8 cellular contexts compared by ENCODE assay signal in the genomic region with DNA sequence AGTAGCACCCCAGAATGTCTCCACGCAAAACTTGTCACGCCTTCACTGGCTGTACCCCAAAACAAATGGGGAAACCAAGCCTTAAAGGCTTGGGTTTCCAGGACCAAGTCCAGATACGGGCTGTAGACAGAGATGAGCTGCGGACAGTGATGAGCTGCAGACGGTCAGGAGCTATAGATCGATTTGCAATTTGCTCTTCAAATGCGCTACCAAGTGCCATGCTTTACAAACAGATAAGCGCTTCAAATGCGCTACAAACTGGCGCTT. TPM values are rescaled to one million over a fixed set of nuclear protein-coding genes. Genes with fewer than 3 reads are reported as not detected.
A peak's percentile ranks its signal among the peaks of the same experiment; 100 is the strongest.
DNase-seq lines count a peak whose midpoint lies in the region; ATAC-seq and TF ChIP-seq lines count a peak whose summit lies in the region.

No MANE protein-coding gene starts in this region.

- H2AFZ ChIP-seq in GM23338 (peak overlapping the region; percentile 72; the same call in 1 of the 2 replicates), hepatocyte (peak overlapping the region; percentile 35)

- H4K20me1 ChIP-seq in GM23338 (replicated peaks; ENCODE audit: insufficient read depth): 0 out of 2 replicates have a peak, but pooled peaks cover 5% of the 10 kb centered on the region
- H4K20me1 ChIP-seq in hepatocyte (ENCODE audit: insufficient read depth, poor library complexity, severe bottlenecking): no peaks in the 10 kb centered on the region

- intact Hi-C loops in mucosa of descending colon (cut with DNase I, micrococcal nuclease): no loop called here

- peaks cover 13% of the 10 kb centered on the region for H3K36me3 Mint-ChIP-seq in GM23338 (ENCODE audit: low read depth)

- H3K9me2 ChIP-seq in GM23338 (ENCODE audit: insufficient read depth) (no peaks in the 10 kb centered on the region), hepatocyte (replicated peaks; ENCODE audit: insufficient read depth) (no peaks in the 10 kb centered on the region)

- H3K4me2 ChIP-seq in GM23338 (peak overlapping the region; percentile 78), hepatocyte (peak overlapping the region; percentile 89)

- H3K4me3 Mint-ChIP-seq in GM23338: peak overlapping the region; percentile 91

- H3K27me3 ChIP-seq in GM23338 (ENCODE audit: insufficient read depth): peaks cover 26% of the 10 kb centered on the region
- no peaks in the 10 kb centered on the region for H3K27me3 ChIP-seq in hepatocyte
- peaks cover 10 to 28% (median 25%) of the 10 kb centered on the region in 3 donors for H3K27me3 ChIP-seq in skeletal muscle tissue (ENCODE audit: control insufficient read depth in 3 of 3, insufficient read depth in 3 of 3, low read length in 3 of 3)

- DNase-seq in GM23338 (ENCODE audit: low spot score): no peak
- DNase-seq in hepatocyte (ENCODE audit: low spot score): no peak
- no peak for DNase-seq in GM13977 (ENCODE audit: low spot score)
- no peak for DNase-seq in mucosa of descending colon

- in situ Hi-C loops in GM13977 (cut with MboI; ENCODE audit: low pct_unique_long_range_greater_than_20kb, low sequenced_read_pairs, unreplicated experiment): no loop called here

- H3K79me2 ChIP-seq in GM23338 (replicated peaks; ENCODE audit: insufficient read depth): peaks cover 42% of the 10 kb centered on the region
- peaks cover 59% of the 10 kb centered on the region for H3K79me2 ChIP-seq in hepatocyte

- no peaks in the 10 kb centered on the region for H3K36me3 ChIP-seq in GM23338 (ENCODE audit: insufficient read depth)
- no peaks in the 10 kb centered on the region for H3K36me3 ChIP-seq in hepatocyte (replicated peaks; ENCODE audit: insufficient read depth, low read depth)
- no peaks in the 10 kb centered on the region for H3K36me3 ChIP-seq in skeletal muscle tissue (ENCODE audit: control insufficient read depth in 3 of 3, insufficient read depth in 3 of 3, low read length in 3 of 3)
- H3K36me3 ChIP-seq in mucosa of descending colon (ENCODE audit: low read depth): no peaks in the 10 kb centered on the region

- H3K9ac ChIP-seq in skeletal muscle tissue (ENCODE audit: low read depth in 1 of 3, low read length in 3 of 3): no peak overlapping the region

- H3K9me3 Mint-ChIP-seq in GM23338: peaks cover 20% of the 10 kb centered on the region

- H3K4me1 ChIP-seq in GM23338 (ENCODE audit: insufficient read depth) (peaks cover 15% of the 10 kb centered on the region), hepatocyte (ENCODE audit: insufficient read depth) (peaks cover 21% of the 10 kb centered on the region), skeletal muscle tissue (ENCODE audit: control insufficient read depth in 3 of 3, insufficient read depth in 3 of 3, low read length in 3 of 3) (peaks cover 13 to 26% (median 18%) of the 10 kb centered on the region in 3 donors), mucosa of descending colon (ENCODE audit: low read depth) (peaks cover 12% of the 10 kb centered on the region)

- H3K4me1 Mint-ChIP-seq in GM23338: peaks cover 11% of the 10 kb centered on the region; the same call in 2 of the 3 replicates

- H3K27ac ChIP-seq in GM23338 (ENCODE audit: low read depth) (no peak overlapping the region), hepatocyte (peak overlapping the region; percentile 49), skeletal muscle tissue (ENCODE audit: low read depth, low read length) (no peak overlapping the region)

- no peak for TF ChIP-seq CTCF in GM23338 (conservative IDR thresholded peaks at IDR 0.05; ENCODE audit: low read depth in 2 of 2)
- TF ChIP-seq CTCF in WI38 (IDR thresholded peaks at IDR 0.05; ENCODE audit: low read depth, low read length): no peak
- TF ChIP-seq CTCF in hepatocyte (IDR thresholded peaks at IDR 0.05; ENCODE audit: poor library complexity): no peak
- TF ChIP-seq CTCF in GM13977 (IDR thresholded peaks at IDR 0.05; ENCODE audit: extremely low read depth, insufficient read depth, missing control alignments): no peak
- no peak for TF ChIP-seq CTCF in mucosa of descending colon (IDR thresholded peaks at IDR 0.05)

- H3K9me3 ChIP-seq in hepatocyte (ENCODE audit: low read depth): no peaks in the 10 kb centered on the region
- no peaks in the 10 kb centered on the region for H3K9me3 ChIP-seq in skeletal muscle tissue (ENCODE audit: control insufficient read depth in 3 of 3, low read length in 3 of 3)
- H3K9me3 ChIP-seq in mucosa of descending colon: peaks cover 2% of the 10 kb centered on the region

- ATAC-seq in GM23338 (no peak), mucosa of descending colon (no peak), GM21825 (IDR thresholded peaks at IDR 0.05; ENCODE audit: unreplicated experiment) (no peak), GM18858 (IDR thresholded peaks at IDR 0.05; ENCODE audit: unreplicated experiment) (no peak)

- 46% methylated on average over 10 of the region's 10 CpGs for WGBS in hepatocyte (ENCODE audit: low lambda C conversion rate, missing lambda C conversion rate)

- no peak overlapping the region for H3K27ac Mint-ChIP-seq in GM23338

- H3K27me3 Mint-ChIP-seq in GM23338 (ENCODE audit: insufficient read depth, low read depth, poor library complexity): peaks cover 3% of the 10 kb centered on the region

- H3K4me3 ChIP-seq in GM23338 (peak overlapping the region; percentile 57), WI38 (ENCODE audit: low read depth, low read length) (peak overlapping the region; percentile 62), hepatocyte (peak overlapping the region; percentile 41), skeletal muscle tissue (ENCODE audit: low read length in 3 of 3) (peak overlapping the region; percentile 60 to 69 (median 63)), mucosa of descending colon (no peak overlapping the region)

- H3F3A ChIP-seq in GM23338 (replicated peaks; ENCODE audit: low read depth): peaks cover 11% of the 10 kb centered on the region; the same call in 1 of the 2 replicates

TF ChIP-seq in GM23338, 12 proteins besides CTCF, POLR2A, EP300 and RAD21 (continues in another document):
- TF ChIP-seq ZNF331 (CRISPR knock-in tag; IDR thresholded peaks at IDR 0.05; ENCODE audit: low read depth): no peak
- TF ChIP-seq, protein P1, sequence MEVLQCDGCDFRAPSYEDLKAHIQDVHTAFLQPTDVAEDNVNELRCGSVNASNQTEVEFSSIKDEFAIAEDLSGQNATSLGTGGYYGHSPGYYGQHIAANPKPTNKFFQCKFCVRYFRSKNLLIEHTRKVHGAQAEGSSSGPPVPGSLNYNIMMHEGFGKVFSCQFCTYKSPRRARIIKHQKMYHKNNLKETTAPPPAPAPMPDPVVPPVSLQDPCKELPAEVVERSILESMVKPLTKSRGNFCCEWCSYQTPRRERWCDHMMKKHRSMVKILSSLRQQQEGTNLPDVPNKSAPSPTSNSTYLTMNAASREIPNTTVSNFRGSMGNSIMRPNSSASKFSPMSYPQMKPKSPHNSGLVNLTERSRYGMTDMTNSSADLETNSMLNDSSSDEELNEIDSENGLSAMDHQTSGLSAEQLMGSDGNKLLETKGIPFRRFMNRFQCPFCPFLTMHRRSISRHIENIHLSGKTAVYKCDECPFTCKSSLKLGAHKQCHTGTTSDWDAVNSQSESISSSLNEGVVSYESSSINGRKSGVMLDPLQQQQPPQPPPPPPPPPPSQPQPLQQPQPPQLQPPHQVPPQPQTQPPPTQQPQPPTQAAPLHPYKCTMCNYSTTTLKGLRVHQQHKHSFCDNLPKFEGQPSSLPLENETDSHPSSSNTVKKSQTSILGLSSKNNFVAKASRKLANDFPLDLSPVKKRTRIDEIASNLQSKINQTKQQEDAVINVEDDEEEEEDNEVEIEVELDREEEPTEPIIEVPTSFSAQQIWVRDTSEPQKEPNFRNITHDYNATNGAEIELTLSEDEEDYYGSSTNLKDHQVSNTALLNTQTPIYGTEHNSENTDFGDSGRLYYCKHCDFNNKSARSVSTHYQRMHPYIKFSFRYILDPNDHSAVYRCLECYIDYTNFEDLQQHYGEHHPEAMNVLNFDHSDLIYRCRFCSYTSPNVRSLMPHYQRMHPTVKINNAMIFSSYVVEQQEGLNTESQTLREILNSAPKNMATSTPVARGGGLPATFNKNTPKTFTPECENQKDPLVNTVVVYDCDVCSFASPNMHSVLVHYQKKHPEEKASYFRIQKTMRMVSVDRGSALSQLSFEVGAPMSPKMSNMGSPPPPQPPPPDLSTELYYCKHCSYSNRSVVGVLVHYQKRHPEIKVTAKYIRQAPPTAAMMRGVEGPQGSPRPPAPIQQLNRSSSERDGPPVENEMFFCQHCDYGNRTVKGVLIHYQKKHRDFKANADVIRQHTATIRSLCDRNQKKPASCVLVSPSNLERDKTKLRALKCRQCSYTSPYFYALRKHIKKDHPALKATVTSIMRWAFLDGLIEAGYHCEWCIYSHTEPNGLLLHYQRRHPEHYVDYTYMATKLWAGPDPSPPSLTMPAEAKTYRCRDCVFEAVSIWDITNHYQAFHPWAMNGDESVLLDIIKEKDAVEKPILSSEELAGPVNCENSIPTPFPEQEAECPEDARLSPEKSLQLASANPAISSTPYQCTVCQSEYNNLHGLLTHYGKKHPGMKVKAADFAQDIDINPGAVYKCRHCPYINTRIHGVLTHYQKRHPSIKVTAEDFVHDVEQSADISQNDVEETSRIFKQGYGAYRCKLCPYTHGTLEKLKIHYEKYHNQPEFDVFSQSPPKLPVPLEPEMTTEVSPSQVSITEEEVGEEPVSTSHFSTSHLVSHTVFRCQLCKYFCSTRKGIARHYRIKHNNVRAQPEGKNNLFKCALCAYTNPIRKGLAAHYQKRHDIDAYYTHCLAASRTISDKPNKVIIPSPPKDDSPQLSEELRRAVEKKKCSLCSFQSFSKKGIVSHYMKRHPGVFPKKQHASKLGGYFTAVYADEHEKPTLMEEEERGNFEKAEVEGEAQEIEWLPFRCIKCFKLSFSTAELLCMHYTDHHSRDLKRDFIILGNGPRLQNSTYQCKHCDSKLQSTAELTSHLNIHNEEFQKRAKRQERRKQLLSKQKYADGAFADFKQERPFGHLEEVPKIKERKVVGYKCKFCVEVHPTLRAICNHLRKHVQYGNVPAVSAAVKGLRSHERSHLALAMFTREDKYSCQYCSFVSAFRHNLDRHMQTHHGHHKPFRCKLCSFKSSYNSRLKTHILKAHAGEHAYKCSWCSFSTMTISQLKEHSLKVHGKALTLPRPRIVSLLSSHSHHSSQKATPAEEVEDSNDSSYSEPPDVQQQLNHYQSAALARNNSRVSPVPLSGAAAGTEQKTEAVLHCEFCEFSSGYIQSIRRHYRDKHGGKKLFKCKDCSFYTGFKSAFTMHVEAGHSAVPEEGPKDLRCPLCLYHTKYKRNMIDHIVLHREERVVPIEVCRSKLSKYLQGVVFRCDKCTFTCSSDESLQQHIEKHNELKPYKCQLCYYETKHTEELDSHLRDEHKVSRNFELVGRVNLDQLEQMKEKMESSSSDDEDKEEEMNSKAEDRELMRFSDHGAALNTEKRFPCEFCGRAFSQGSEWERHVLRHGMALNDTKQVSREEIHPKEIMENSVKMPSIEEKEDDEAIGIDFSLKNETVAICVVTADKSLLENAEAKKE (CRISPR knock-in tag; IDR thresholded peaks at IDR 0.05): no peak
- TF ChIP-seq JUNB (IDR thresholded peaks at IDR 0.05; ENCODE audit: unreplicated experiment): no peak
- TF ChIP-seq NANOG (IDR thresholded peaks at IDR 0.05; ENCODE audit: borderline replicate concordance): no peak

RNA-seq across cellular contexts. Expression of gene SGCE, which starts 0.7 kb away (rescaled TPM):
- 46.1 and 52.1 TPM in 2 replicates for total RNA-seq in GM23338 (2014; rRNA removed; shearing (Covaris generic))
- 53.5 and 54.8 TPM in 2 replicates for polyA plus RNA-seq in GM23338 (2016; fragmentation: Nextera tagmentation; extraction: Ambion mirVana)
- 64.5 and 77.6 TPM in 2 replicates for total RNA-seq in hepatocyte
- 98.4 and 114 TPM in 2 replicates for polyA plus RNA-seq in hepatocyte
- 184 TPM for total RNA-seq in skeletal muscle tissue
- total RNA-seq in mucosa of descending colon: 10 to 100 TPM in 1 of 3 donors, 1 to 10 TPM in 2; 6.8 to 70.2 (median 6.8) TPM
